ENCODE assay signal across 23 cellular contexts in the genomic region with DNA sequence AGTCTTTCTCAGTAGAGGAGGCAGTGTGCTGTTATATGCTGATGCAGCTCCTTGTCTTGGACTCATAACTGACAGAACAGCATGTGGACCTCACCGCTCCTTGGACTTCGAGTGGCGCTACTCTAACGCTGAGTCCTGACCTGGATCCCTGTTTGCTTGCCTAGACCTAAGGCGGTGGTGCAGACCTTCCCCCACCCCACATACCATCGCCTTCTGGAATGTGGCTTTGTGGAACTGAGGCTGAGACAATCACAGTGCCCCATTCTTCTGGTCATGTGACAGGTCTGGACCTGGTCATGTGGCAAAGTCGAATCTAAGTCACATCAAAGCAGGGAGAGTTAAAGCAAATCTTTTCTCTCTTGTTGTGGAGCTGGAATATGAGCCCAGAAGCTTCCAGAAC.
"Had no signal": no experiment of that assay in that cellular context is flagged by ENCODE, and none has a peak within 500 bp of the region (broad histone marks: within the 10 kb centered on the region; RNA-seq: fewer than 3 reads in every experiment).

No MANE protein-coding gene starts in this region.

- H3K9me3 ChIP-seq: esophagus squamous epithelium, gastroesophageal sphincter, mucosa of descending colon, prostate gland, spleen, testis, tibial nerve had no signal

- H3K79me2 ChIP-seq: parathyroid adenoma had no signal

- H3K4me1 ChIP-seq: esophagus squamous epithelium, gastroesophageal sphincter, parathyroid adenoma, prostate gland, spleen, testis, tibial nerve had no signal

- H2AFZ ChIP-seq: parathyroid adenoma had no signal

- ATAC-seq: effector memory CD8-positive, alpha-beta T cell; gastroesophageal sphincter; mucosa of descending colon; naive thymus-derived CD8-positive, alpha-beta T cell; sciatic nerve; stimulated activated naive B cell treated with anti-CD40 and anti-IgM and Interleukin-4, amounts not matched to agents 10 μg/mL and 1 μg/mL and 100 μg/mL, for 72 hours; stimulated activated naive CD8-positive, alpha-beta T cell treated with anti-CD3 and anti-CD28 coated beads, Interleukin-15, amount 100 ng/mL, for 72 hours had no signal

- H3K9ac ChIP-seq: parathyroid adenoma had no signal

- H3K4me3 Mint-ChIP-seq: central memory CD8-positive, alpha-beta T cell; effector memory CD8-positive, alpha-beta T cell; naive thymus-derived CD8-positive, alpha-beta T cell; stimulated activated naive B cell treated with anti-CD40 and anti-IgM and Interleukin-4, amounts not matched to agents 10 μg/mL and 1 μg/mL and 100 μg/mL, for 72 hours; stimulated activated naive CD8-positive, alpha-beta T cell treated with anti-CD3 and anti-CD28 coated beads, Interleukin-15, amount 100 ng/mL, for 72 hours had no signal

- DNase-seq: cortex of kidney; dorsolateral prefrontal cortex; effector memory CD8-positive, alpha-beta T cell; esophagus squamous epithelium; foreskin fibroblast; glutamatergic neuron; kidney glomerular epithelial cell; mucosa of descending colon; naive thymus-derived CD8-positive, alpha-beta T cell; occipital lobe; spleen; stimulated activated CD4-positive, alpha-beta T cell treated with anti-CD3 and anti-CD28 coated beads, Interleukin-15, amount 100 ng/mL, for 24 hours; stimulated activated CD4-positive, alpha-beta T cell treated with anti-CD3 and anti-CD28 coated beads, Interleukin-1b, Interleukin-23, amount 100 ng/mL, for 48 hours; stimulated activated CD4-positive, alpha-beta T cell treated with anti-CD3 and anti-CD28 coated beads, Interleukin-4, amount 100 ng/mL, for 24 hours; stimulated activated naive B cell treated with anti-CD40 and anti-IgM and Interleukin-4, amounts not matched to agents 10 μg/mL and 1 μg/mL and 100 μg/mL, for 72 hours; stimulated activated naive CD8-positive, alpha-beta T cell treated with anti-CD3 and anti-CD28 coated beads, Interleukin-15, amount 100 ng/mL, for 72 hours; testis had no signal

- H3K27ac Mint-ChIP-seq: effector memory CD8-positive, alpha-beta T cell; naive thymus-derived CD8-positive, alpha-beta T cell; stimulated activated naive B cell treated with anti-CD40 and anti-IgM and Interleukin-4, amounts not matched to agents 10 μg/mL and 1 μg/mL and 100 μg/mL, for 72 hours; stimulated activated naive CD8-positive, alpha-beta T cell treated with anti-CD3 and anti-CD28 coated beads, Interleukin-15, amount 100 ng/mL, for 72 hours had no signal

- H3K36me3 Mint-ChIP-seq: naive thymus-derived CD8-positive, alpha-beta T cell; stimulated activated naive B cell treated with anti-CD40 and anti-IgM and Interleukin-4, amounts not matched to agents 10 μg/mL and 1 μg/mL and 100 μg/mL, for 72 hours had no signal

- H3K4me1 Mint-ChIP-seq: central memory CD8-positive, alpha-beta T cell; naive thymus-derived CD8-positive, alpha-beta T cell; stimulated activated naive B cell treated with anti-CD40 and anti-IgM and Interleukin-4, amounts not matched to agents 10 μg/mL and 1 μg/mL and 100 μg/mL, for 72 hours; stimulated activated naive CD8-positive, alpha-beta T cell treated with anti-CD3 and anti-CD28 coated beads, Interleukin-15, amount 100 ng/mL, for 72 hours had no signal

- H3K4me3 ChIP-seq: dorsolateral prefrontal cortex, esophagus squamous epithelium, gastroesophageal sphincter, mucosa of descending colon, prostate gland, spleen, testis, tibial nerve had no signal

- H3K9me3 Mint-ChIP-seq: central memory CD8-positive, alpha-beta T cell; effector memory CD8-positive, alpha-beta T cell; naive thymus-derived CD8-positive, alpha-beta T cell; stimulated activated naive B cell treated with anti-CD40 and anti-IgM and Interleukin-4, amounts not matched to agents 10 μg/mL and 1 μg/mL and 100 μg/mL, for 72 hours; stimulated activated naive CD8-positive, alpha-beta T cell treated with anti-CD3 and anti-CD28 coated beads, Interleukin-15, amount 100 ng/mL, for 72 hours had no signal

- H3K27ac ChIP-seq: dorsolateral prefrontal cortex, esophagus squamous epithelium, gastroesophageal sphincter, parathyroid adenoma, prostate gland, spleen, testis, tibial nerve had no signal

- H3K27me3 ChIP-seq: esophagus squamous epithelium, testis, tibial nerve had no signal

- H3K36me3 ChIP-seq: esophagus squamous epithelium, gastroesophageal sphincter, prostate gland, spleen, tibial nerve had no signal
